In the genomic region with DNA sequence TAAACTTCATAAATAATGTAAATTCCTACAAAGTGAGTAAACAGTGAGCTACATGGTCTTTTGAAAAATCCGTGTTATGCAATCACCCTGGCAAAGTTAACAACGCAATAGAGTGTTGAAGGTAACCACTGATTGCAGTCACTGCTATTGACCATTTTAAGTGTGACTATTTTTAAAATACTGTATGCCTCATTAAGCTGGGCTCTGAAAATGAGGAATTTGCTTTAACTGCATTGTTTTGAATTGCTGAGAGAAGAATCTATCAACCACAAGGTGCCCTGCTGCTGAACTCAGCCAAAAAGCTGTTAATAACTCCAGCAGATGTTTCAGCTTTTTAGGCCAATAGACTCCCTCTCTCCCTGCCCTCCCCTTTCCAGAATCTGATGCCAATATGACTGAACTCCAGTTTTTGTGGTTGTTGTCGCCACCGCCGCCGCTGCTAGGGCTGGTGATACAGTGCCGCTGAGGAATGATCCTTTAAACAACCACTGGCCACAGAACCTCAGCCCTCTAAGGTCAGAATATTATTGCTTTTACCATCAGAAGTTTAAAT, we compare ENCODE assay signal across 9 cellular contexts. TPM values are rescaled to one million over a fixed set of nuclear protein-coding genes. Genes with fewer than 3 reads are reported as not detected.
DNase-seq lines count a peak whose midpoint lies in the region; ATAC-seq, FAIRE-seq and TF ChIP-seq lines count a peak whose summit lies in the region.
"Had no signal": no experiment of that assay in that cellular context is flagged by ENCODE, and none has a peak within 500 bp of the region (broad histone marks: within the 10 kb centered on the region; RNA-seq: fewer than 3 reads in every experiment).

No MANE protein-coding gene starts in this region.

- no peaks in the 10 kb centered on the region for H3K4me1 ChIP-seq in psoas muscle

- no peak for FAIRE-seq in RCC 7860 (lab: Jason Lieb, UNC)

- H3K27me3 Mint-ChIP-seq in CD14-positive monocyte (ENCODE audit: low read depth in 3 of 3) = peaks cover 0 to 1% (median 0%) of the 10 kb centered on the region in 3 donors

- 17 to 19% (median 18%) methylated on average over 7 of the region's 7 CpGs for WGBS in psoas muscle, 3 donors

- intact Hi-C loops in psoas muscle (cut with DNase I) = no loop called here
- intact Hi-C loops in CD14-positive monocyte (cut with micrococcal nuclease) = no loop called here

- H3K27ac Mint-ChIP-seq in CD14-positive monocyte = no peak overlapping the region

- TF ChIP-seq CTCF in foreskin fibroblast (IDR thresholded peaks at IDR 0.05; ENCODE audit: low read depth, low read length) (no peak), psoas muscle (IDR thresholded peaks at IDR 0.05) (no peak), CD14-positive monocyte (IDR thresholded peaks at IDR 0.05) (no peak)

- H3K36me3 Mint-ChIP-seq in CD14-positive monocyte = no peaks in the 10 kb centered on the region

- peak in 3 of 4 donors; percentile 26 to 66 (median 49) for ATAC-seq in psoas muscle

- no peaks in the 10 kb centered on the region for H3K9me3 ChIP-seq in psoas muscle

- peaks cover 18% of the 10 kb centered on the region for H3K4me1 Mint-ChIP-seq in CD14-positive monocyte

- DNase-seq in GM04504 (ENCODE audit: low read depth) (peak; percentile 91), RPMI7951 (ENCODE audit: low read depth) (peak; percentile 64), foreskin fibroblast (peak; percentile 72 to 80), psoas muscle (peak; percentile 14 to 60), RCC 7860 (ENCODE audit: low spot score) (no peak), CD14-positive monocyte (ENCODE audit: low spot score) (no peak), OCI-M1 (lab: John Stamatoyannopoulos, UW) (no peak)
- no peak for DNase-seq in stimulated activated naive CD4-positive, alpha-beta T cell treated with Interleukin-2 at 50 U/mL for 16 hours (lab: John Stamatoyannopoulos, UW)
- DNase-seq: stimulated activated naive CD4-positive, alpha-beta T cell had no signal

- H3K27me3 ChIP-seq in psoas muscle (ENCODE audit: insufficient read depth in 3 of 3, low read length in 2 of 3) = no peaks in the 10 kb centered on the region

- peak overlapping the region; percentile 13 to 52 for H3K4me3 ChIP-seq in foreskin fibroblast (ENCODE audit: low read depth in 1 of 2, low read length in 2 of 2)
- no peak overlapping the region for H3K4me3 ChIP-seq in psoas muscle

- H3K36me3 ChIP-seq in psoas muscle (ENCODE audit: insufficient read depth in 1 of 2, low read depth in 1 of 2) = no peaks in the 10 kb centered on the region

- H3K4me3 Mint-ChIP-seq in CD14-positive monocyte = no peak overlapping the region

- H3K27ac ChIP-seq in psoas muscle = no peak overlapping the region

- H3K9me3 Mint-ChIP-seq in CD14-positive monocyte = peaks cover 0 to 3% (median 0%) of the 10 kb centered on the region in 7 donors

RNA-seq across cellular contexts. Expression of a gene that starts 35.3 kb away (rescaled TPM):
- 38.5 and 64.2 TPM in 2 replicates for total RNA-seq in RPMI7951 (2014; rRNA removed; shearing (Covaris generic))
- 10 to 100 TPM; 62.2 to 97.2 (median 80.6) TPM for total RNA-seq in psoas muscle
- polyA plus RNA-seq in psoas muscle = 10 to 100 TPM; 13.8 to 73.3 (median 26.5) TPM
- polyA plus RNA-seq in CD14-positive monocyte = 10 to 100 TPM; 11.0 to 11.8 TPM

Comparison
In these comparisons a context has a peak if more than half of its experiments do, and no peak if none do; other contexts are left out.
1. DNase-seq: peak in GM04504 (single experiment), RPMI7951 (single experiment), foreskin fibroblast (2 of 2) and psoas muscle (2 of 2); none in RCC 7860 (single experiment), CD14-positive monocyte (single experiment), stimulated activated naive CD4-positive, alpha-beta T cell treated with Interleukin-2 at 50 U/mL for 16 hours (single experiment) and OCI-M1 (single experiment).